Comparison of ENCODE assay signal across 15 cellular contexts in the genomic region with DNA sequence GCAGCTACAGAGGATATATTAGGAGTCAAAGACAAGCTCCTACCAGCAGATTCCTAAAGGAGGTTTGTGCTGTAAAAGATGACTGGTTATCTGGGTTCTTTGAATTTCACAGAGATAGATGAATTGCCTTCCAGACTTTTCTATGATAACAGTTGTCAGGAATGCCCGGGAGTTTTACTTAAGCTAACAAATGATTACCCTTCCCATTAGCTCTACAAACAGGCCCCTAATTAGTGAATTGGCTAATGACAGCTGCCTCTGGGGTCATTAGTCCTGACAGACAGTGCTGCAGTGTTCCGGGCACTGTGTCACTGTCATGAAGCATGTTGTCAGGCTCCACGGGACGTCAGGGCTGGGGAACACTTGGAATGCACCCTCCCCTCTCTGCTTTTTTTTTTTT. TPM values are rescaled to one million over a fixed set of nuclear protein-coding genes. Genes with fewer than 3 reads are reported as not detected.
DNase-seq lines count a peak whose midpoint lies in the region; ATAC-seq and TF ChIP-seq lines count a peak whose summit lies in the region.
"Had no signal": no experiment of that assay in that cellular context is flagged by ENCODE, and none has a peak within 500 bp of the region (broad histone marks: within the 10 kb centered on the region; RNA-seq: fewer than 3 reads in every experiment).

No MANE protein-coding gene starts in this region.

- DNase-seq in ELR (ENCODE audit: low read depth), result peak; percentile 31
- peak; percentile 46 for DNase-seq in NCI-H1694 (lab: John Stamatoyannopoulos, UW)
- peak; percentile 39 for DNase-seq in hepatocyte (ENCODE audit: low spot score)
- DNase-seq in posterior vena cava (ENCODE audit: low spot score), result peak; percentile 75
- DNase-seq in MV-4-11 (lab: John Stamatoyannopoulos, UW), result no peak
- DNase-seq in H4 (ENCODE audit: low spot score), result no peak
- DNase-seq: HCEC 1CT, lower lobe of right lung, NCI-H345, PC-3 had no signal

- H3K27me3 ChIP-seq in hepatocyte, result peaks cover 6% of the 10 kb centered on the region
- H3K27me3 ChIP-seq: tibial nerve had no signal

- H3K4me2 ChIP-seq in hepatocyte, result no peak overlapping the region

- no peaks in the 10 kb centered on the region for H3K4me1 ChIP-seq in hepatocyte (ENCODE audit: insufficient read depth)

- WGBS in hepatocyte (ENCODE audit: low lambda C conversion rate, missing lambda C conversion rate), result 3% methylated on average over 4 of the region's 4 CpGs

- intact Hi-C loops in posterior vena cava (cut with DNase I), result no loop called here

- no peaks in the 10 kb centered on the region for H4K20me1 ChIP-seq in hepatocyte (ENCODE audit: insufficient read depth, poor library complexity, severe bottlenecking)

- no peaks in the 10 kb centered on the region for H3K9me3 ChIP-seq in hepatocyte (ENCODE audit: low read depth)
- H3K9me3 ChIP-seq: lower lobe of right lung, tibial nerve had no signal

- no peak for TF ChIP-seq CTCF in hepatocyte (IDR thresholded peaks at IDR 0.05; ENCODE audit: poor library complexity)

- H2AFZ ChIP-seq in hepatocyte, result no peak overlapping the region

- no peaks in the 10 kb centered on the region for H3K36me3 ChIP-seq in hepatocyte (replicated peaks; ENCODE audit: insufficient read depth, low read depth)
- H3K36me3 ChIP-seq: lower lobe of right lung, tibial nerve had no signal

- H3K4me3 ChIP-seq in hepatocyte, result no peak overlapping the region
- H3K4me3 ChIP-seq: lower lobe of right lung, tibial nerve had no signal

- no peaks in the 10 kb centered on the region for H3K9me2 ChIP-seq in hepatocyte (replicated peaks; ENCODE audit: insufficient read depth)

- H3K27ac ChIP-seq in hepatocyte, result no peak overlapping the region
- H3K27ac ChIP-seq: lower lobe of right lung, tibial nerve had no signal

- H3K79me2 ChIP-seq in hepatocyte, result no peaks in the 10 kb centered on the region

- ATAC-seq in HG02852 (IDR thresholded peaks at IDR 0.05; ENCODE audit: unreplicated experiment) (no peak), GM18870 (IDR thresholded peaks at IDR 0.05; ENCODE audit: unreplicated experiment) (no peak)
- ATAC-seq: PC-3; stimulated activated effector memory CD8-positive, alpha-beta T cell treated with anti-CD3 and anti-CD28 coated beads, Interleukin-12 subunit alpha, Interleukin-12 subunit beta, amount 100 ng/mL, for 72 hours; WTC11 had no signal

RNA-seq across cellular contexts. Expression of a gene that starts 48.8 kb away (rescaled TPM):
- total RNA-seq in hepatocyte, result 30.1 and 35.1 TPM in 2 replicates
- 19.7 and 21.3 TPM in 2 replicates for polyA plus RNA-seq in hepatocyte
- 10 to 100 TPM; 31.7 to 38.5 TPM for total RNA-seq in posterior vena cava
- 15.3 and 15.9 TPM in 2 replicates for total RNA-seq in H4 (2014; rRNA removed; shearing (Covaris generic))

Comparison
In these comparisons a context has a peak if more than half of its experiments do, and no peak if none do; other contexts are left out.
1. DNase-seq: peak in ELR (single experiment), NCI-H1694 (single experiment), hepatocyte (single experiment) and posterior vena cava (single experiment); none in MV-4-11 (single experiment) and H4 (single experiment).